ENCODE assay signal across 10 cellular contexts in the genomic region with DNA sequence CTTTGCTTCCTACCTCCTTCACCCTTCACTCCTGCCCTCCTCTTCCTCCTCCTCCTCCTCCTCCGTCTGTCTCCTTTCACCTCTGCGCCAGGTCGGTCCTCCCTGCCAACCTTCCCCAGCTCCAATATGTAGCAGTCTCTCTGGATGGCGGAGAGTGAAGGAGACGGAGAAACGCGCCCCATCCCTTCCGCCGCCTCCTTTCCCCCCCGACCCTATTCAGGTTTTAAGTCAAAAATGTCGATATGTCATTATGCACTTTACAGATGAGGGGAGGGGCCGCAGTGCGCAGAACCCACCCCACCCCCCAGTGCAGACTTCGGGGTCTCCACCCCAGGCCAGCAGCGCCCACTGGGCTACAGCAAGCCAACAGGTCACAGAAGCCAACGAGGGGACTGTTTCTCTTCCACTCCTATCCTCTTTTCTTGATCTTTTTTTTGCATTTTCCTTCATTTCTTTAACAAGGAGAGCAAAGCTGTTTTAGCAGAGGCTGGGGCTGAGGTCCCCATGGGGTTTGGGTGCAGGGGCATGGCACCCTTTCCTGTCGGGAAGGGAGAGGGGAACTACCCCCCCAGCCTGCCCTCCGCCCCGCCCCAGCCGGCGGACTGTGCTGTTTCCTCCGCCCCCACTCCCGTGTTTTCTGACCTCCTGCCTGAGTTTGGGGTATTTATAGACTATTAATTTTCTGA. TPM values are rescaled to one million over a fixed set of nuclear protein-coding genes. Genes with fewer than 3 reads are reported as not detected.
DNase-seq lines count a peak whose midpoint lies in the region; ATAC-seq and TF ChIP-seq lines count a peak whose summit lies in the region.
"Had no signal": no experiment of that assay in that cellular context is flagged by ENCODE, and none has a peak within 500 bp of the region (broad histone marks: within the 10 kb centered on the region; RNA-seq: fewer than 3 reads in every experiment).

No MANE protein-coding gene starts in this region.

- H3K4me3 Mint-ChIP-seq in activated naive CD4-positive, alpha-beta T cell treated with anti-CD3 and anti-CD28 coated beads for 36 hours = peak overlapping the region; percentile 42
- H3K4me3 Mint-ChIP-seq in type B pancreatic cell = peak overlapping the region; percentile 51

- H3K9ac ChIP-seq in muscle layer of colon (ENCODE audit: low read length) = no peak overlapping the region

- no peak for TF ChIP-seq CTCF in ascending aorta (IDR thresholded peaks at IDR 0.05)
- no peak for TF ChIP-seq CTCF in type B pancreatic cell (conservative IDR thresholded peaks at IDR 0.05)

- no peaks in the 10 kb centered on the region for H3K27me3 ChIP-seq in ascending aorta
- H3K27me3 ChIP-seq in muscle layer of colon (ENCODE audit: control insufficient read depth in 1 of 2, insufficient read depth in 2 of 2, low read length in 2 of 2) = no peaks in the 10 kb centered on the region
- H3K27me3 ChIP-seq: BE2C had no signal

- H3K9me3 ChIP-seq in ascending aorta (no peaks in the 10 kb centered on the region), muscle layer of colon (ENCODE audit: low read length) (no peaks in the 10 kb centered on the region)
- H3K9me3 ChIP-seq: BE2C had no signal

- ATAC-seq in HG02840 (IDR thresholded peaks at IDR 0.05; ENCODE audit: low FRiP score, unreplicated experiment) (no peak), HG02938 (IDR thresholded peaks at IDR 0.05; ENCODE audit: unreplicated experiment) (no peak)

- H3K36me3 ChIP-seq in ascending aorta (peaks cover 46 to 49% of the 10 kb centered on the region in 2 donors), muscle layer of colon (ENCODE audit: insufficient read depth, low read length) (peaks cover 39% of the 10 kb centered on the region)

- H3K9me3 Mint-ChIP-seq in activated naive CD4-positive, alpha-beta T cell treated with anti-CD3 and anti-CD28 coated beads for 36 hours = no peaks in the 10 kb centered on the region
- no peaks in the 10 kb centered on the region for H3K9me3 Mint-ChIP-seq in type B pancreatic cell

- no peak overlapping the region for H3K4me3 ChIP-seq in ascending aorta
- no peak overlapping the region for H3K4me3 ChIP-seq in muscle layer of colon (ENCODE audit: low read depth in 1 of 2, low read length in 2 of 2)

- H3K27me3 Mint-ChIP-seq in activated naive CD4-positive, alpha-beta T cell treated with anti-CD3 and anti-CD28 coated beads for 36 hours (ENCODE audit: low read depth) = no peaks in the 10 kb centered on the region
- H3K27me3 Mint-ChIP-seq in type B pancreatic cell = no peaks in the 10 kb centered on the region

- no peak for DNase-seq in activated naive CD4-positive, alpha-beta T cell treated with anti-CD3 and anti-CD28 coated beads for 36 hours
- DNase-seq in activated naive CD4-positive, alpha-beta T cell treated with Interleukin-2 at 50 U/mL for 16 hours = no peak
- DNase-seq in ascending aorta (ENCODE audit: low spot score in 2 of 2) (no peak), type B pancreatic cell (ENCODE audit: extremely low spot score, unreplicated experiment) (no peak), AG08396 (ENCODE audit: low spot score) (no peak)
- DNase-seq: BE2C; stimulated activated CD4-positive, alpha-beta T cell treated with anti-CD3 and anti-CD28 coated beads, Interleukin-2, amount 100 ng/mL, for 24 hours had no signal

- H3K27ac ChIP-seq in ascending aorta (peak overlapping the region; percentile 96 to 98), muscle layer of colon (ENCODE audit: low read depth, low read length) (peak overlapping the region; percentile 90)

- peaks cover 21% of the 10 kb centered on the region for H3K36me3 Mint-ChIP-seq in activated naive CD4-positive, alpha-beta T cell treated with anti-CD3 and anti-CD28 coated beads for 36 hours (ENCODE audit: low read depth)
- H3K36me3 Mint-ChIP-seq in type B pancreatic cell = peaks cover 10% of the 10 kb centered on the region

- H3K4me1 Mint-ChIP-seq in activated naive CD4-positive, alpha-beta T cell treated with anti-CD3 and anti-CD28 coated beads for 36 hours (ENCODE audit: low read depth) = peaks cover 48% of the 10 kb centered on the region
- peaks cover 32% of the 10 kb centered on the region for H3K4me1 Mint-ChIP-seq in type B pancreatic cell (ENCODE audit: unreplicated experiment)

- CTCF ChIA-PET in activated naive CD4-positive, alpha-beta T cell treated with anti-CD3 and anti-CD28 coated beads for 36 hours (lab: Charles Lee) = no interaction called here

- intact Hi-C loops in activated naive CD4-positive, alpha-beta T cell treated with anti-CD3 and anti-CD28 coated beads for 36 hours (cut with micrococcal nuclease) = no loop called here
- intact Hi-C loops in ascending aorta (cut with DNase I) = no loop called here

- H3K27ac Mint-ChIP-seq in activated naive CD4-positive, alpha-beta T cell treated with anti-CD3 and anti-CD28 coated beads for 36 hours = peak overlapping the region; percentile 97
- H3K27ac Mint-ChIP-seq in type B pancreatic cell = peak overlapping the region; percentile 96

- H3K4me1 ChIP-seq in ascending aorta (peaks cover 40 to 67% of the 10 kb centered on the region in 2 donors), muscle layer of colon (ENCODE audit: insufficient read depth, low read length) (peaks cover 49% of the 10 kb centered on the region)

RNA-seq across cellular contexts. Expression of a gene that starts 9.2 kb away (rescaled TPM):
- 10 to 100 TPM; 50.1 to 52.9 TPM for total RNA-seq in activated naive CD4-positive, alpha-beta T cell treated with anti-CD3 and anti-CD28 coated beads for 36 hours
- total RNA-seq in ascending aorta (307 TPM), type B pancreatic cell (ENCODE audit: low replicate concordance) (122 and 127 TPM in 2 replicates)

RNA-seq across cellular contexts. Expression of a gene that starts 11.5 kb away (rescaled TPM):
- total RNA-seq in activated naive CD4-positive, alpha-beta T cell treated with anti-CD3 and anti-CD28 coated beads for 36 hours = 100 to 1,000 TPM; 167 to 183 TPM
- total RNA-seq in ascending aorta = 442 TPM
- total RNA-seq in type B pancreatic cell (ENCODE audit: low replicate concordance) = 316 and 421 TPM in 2 replicates

RNA-seq across cellular contexts. Expression of a gene that starts 16.1 kb away (rescaled TPM):
- 100 to 1,000 TPM; 153 TPM for total RNA-seq in activated naive CD4-positive, alpha-beta T cell treated with anti-CD3 and anti-CD28 coated beads for 36 hours
- 232 TPM for total RNA-seq in ascending aorta
- total RNA-seq in type B pancreatic cell (ENCODE audit: low replicate concordance) = 165 and 197 TPM in 2 replicates

RNA-seq across cellular contexts. Expression of a gene that starts 17.7 kb away (rescaled TPM):
- 10 to 100 TPM; 62.8 to 65.3 TPM for total RNA-seq in activated naive CD4-positive, alpha-beta T cell treated with anti-CD3 and anti-CD28 coated beads for 36 hours
- 156 TPM for total RNA-seq in ascending aorta
- 30.6 and 36.4 TPM in 2 replicates for total RNA-seq in type B pancreatic cell (ENCODE audit: low replicate concordance)

RNA-seq across cellular contexts. Expression of a gene that starts 19.8 kb away (rescaled TPM):
- 1 to 10 TPM in 1 of 2 experiments, under 1 TPM in 1; 0.77 to 1.1 TPM for total RNA-seq in activated naive CD4-positive, alpha-beta T cell treated with anti-CD3 and anti-CD28 coated beads for 36 hours
- total RNA-seq in ascending aorta (1.9 TPM), type B pancreatic cell (ENCODE audit: low replicate concordance) (8.9 and 10.8 TPM in 2 replicates)
